In genomic region chr4:153222790-153223417, GRCh38 we compare ENCODE assay signal across 8 cellular contexts. TPM values are rescaled to one million over a fixed set of nuclear protein-coding genes. Genes with fewer than 3 reads are reported as not detected.
A peak's percentile ranks its signal among the peaks of the same experiment; 100 is the strongest.
DNase-seq lines count a peak whose midpoint lies in the region; ATAC-seq and TF ChIP-seq lines count a peak whose summit lies in the region.

No MANE protein-coding gene starts in this region.

- H3K4me1 ChIP-seq in iPS-18a (ENCODE audit: control insufficient read depth, low read depth, low read length): peaks cover 9% of the 10 kb centered on the region
- H3K4me1 ChIP-seq in gastrocnemius medialis: peaks cover 8 to 12% of the 10 kb centered on the region in 2 donors

- peaks cover 24% of the 10 kb centered on the region for H3K4me1 Mint-ChIP-seq in MCF 10A (ENCODE audit: insufficient read depth, unreplicated experiment)

- DNase-seq in AG08396 (ENCODE audit: low spot score) (peak; percentile 76), SK-N-MC (ENCODE audit: low read depth, low spot score) (no peak), MCF 10A (ENCODE audit: unreplicated experiment) (peak; percentile 46), gastrocnemius medialis (peak; percentile 28 to 70), NCI-H446 treated with DMSO at 0.1 percent for 48 hours (lab: John Stamatoyannopoulos, UW) (no peak)

- TSS peak; percentile 44 for BruUV-seq in MCF 10A (replicated peaks; lab: Mats Ljungman, UMichigan)

- TF ChIP-seq CTCF in MCF 10A (IDR thresholded peaks at IDR 0.05; ENCODE audit: unreplicated experiment): no peak
- no peak for TF ChIP-seq CTCF in gastrocnemius medialis (IDR thresholded peaks at IDR 0.05 in 4 of 5, conservative IDR thresholded peaks at IDR 0.05 in 1 of 5)

- H3K27me3 ChIP-seq in iPS-18a (ENCODE audit: control insufficient read depth, insufficient read depth, low read length): peaks cover 25% of the 10 kb centered on the region
- H3K27me3 ChIP-seq in gastrocnemius medialis: no peaks in the 10 kb centered on the region

- intact Hi-C loops in MCF 10A (cut with micrococcal nuclease): loop anchor here (2.0 to 5.0 kb wide), 3 partner anchors 70 to 94 kb away; no protein-coding TSS in a partner anchor
- intact Hi-C loops in gastrocnemius medialis (cut with DNase I; ENCODE audit: low total_unique reads): loop anchor here (2.0 to 10.0 kb wide), 4 partner anchors 26 to 871 kb away; partner anchors contain the start of gene TMEM131L

- H3K9me3 Mint-ChIP-seq in MCF 10A (ENCODE audit: unreplicated experiment): no peaks in the 10 kb centered on the region

- peak overlapping the region; percentile 87 for H3K4me3 Mint-ChIP-seq in MCF 10A (ENCODE audit: unreplicated experiment)

- H3K27ac Mint-ChIP-seq in MCF 10A (ENCODE audit: low read depth, unreplicated experiment): peak overlapping the region; percentile 85

- H3K9ac ChIP-seq in SK-N-MC (ENCODE audit: insufficient read length): peak overlapping the region; percentile 84
- peak overlapping the region; percentile 51 for H3K9ac ChIP-seq in iPS-18a (ENCODE audit: low read length)

- no peak for TF ChIP-seq POLR2A in gastrocnemius medialis (IDR thresholded peaks at IDR 0.05)

- in situ Hi-C loops in gastrocnemius medialis (cut with MboI; ENCODE audit: low sequenced_read_pairs in 4 of 4): loop anchor here in 1 of 4 donors (25.0 kb wide), 1 partner anchor 89 kb away; no protein-coding TSS in a partner anchor

- H3K36me3 ChIP-seq in SK-N-MC (ENCODE audit: insufficient read depth, low read length) (peaks cover 18% of the 10 kb centered on the region), iPS-18a (ENCODE audit: control insufficient read depth, low read depth, low read length) (peaks cover 5% of the 10 kb centered on the region), gastrocnemius medialis (no peaks in the 10 kb centered on the region)

- CTCF ChIA-PET in MCF 10A (lab: Yijun Ruan, JAX): interaction anchor here (0.6 to 1.3 kb wide), 7 partner anchors 11 to 351 kb away, joined by 3 to 4 read pairs (median 3); no protein-coding TSS in a partner anchor

- ATAC-seq in GM19035 (IDR thresholded peaks at IDR 0.05; ENCODE audit: unreplicated experiment): peak; percentile 67
- ATAC-seq in HG03135 (IDR thresholded peaks at IDR 0.05; ENCODE audit: unreplicated experiment): peak; percentile 60
- peak; percentile 74 to 81 for ATAC-seq in gastrocnemius medialis

- H3K36me3 Mint-ChIP-seq in MCF 10A (ENCODE audit: insufficient read depth, unreplicated experiment): no peaks in the 10 kb centered on the region

- POLR2A ChIA-PET in MCF 10A (lab: Yijun Ruan, JAX): interaction anchor here (0.5 to 2.5 kb wide), 21 partner anchors 8 to 686 kb away, joined by 3 to 23 read pairs (median 3); partner anchors contain the start of gene TRIM2

- no peaks in the 10 kb centered on the region for H3K27me3 Mint-ChIP-seq in MCF 10A (ENCODE audit: insufficient read depth, unreplicated experiment)

- H3K27ac ChIP-seq in SK-N-MC: peak overlapping the region; percentile 83
- H3K27ac ChIP-seq in iPS-18a (ENCODE audit: low read length): no peak overlapping the region
- peak overlapping the region; percentile 85 to 90 (median 86) for H3K27ac ChIP-seq in gastrocnemius medialis

- H3K9me3 ChIP-seq in SK-N-MC (ENCODE audit: low read depth, low read length) (peaks cover 4% of the 10 kb centered on the region; the same call in 1 of the 2 replicates), iPS-18a (ENCODE audit: control insufficient read depth, low read depth, low read length) (no peaks in the 10 kb centered on the region), gastrocnemius medialis (no peaks in the 10 kb centered on the region)

- peak overlapping the region; percentile 92 for H3K4me3 ChIP-seq in SK-N-MC
- peak overlapping the region; percentile 78 for H3K4me3 ChIP-seq in iPS-18a (ENCODE audit: low read length)
- H3K4me3 ChIP-seq in gastrocnemius medialis: peak overlapping the region; percentile 65 to 79 (median 74)

RNA-seq across cellular contexts. Expression of gene TRIM2, which starts 18.7 kb away (rescaled TPM):
- total RNA-seq in MCF 10A (2022) (33.0 and 37.2 TPM in 2 replicates), gastrocnemius medialis (1 to 10 TPM; 2.6 to 7.2 (median 3.8) TPM)

Comparison
In these comparisons a context has a peak if more than half of its experiments do, and no peak if none do; other contexts are left out.
1. DNase-seq: peak in AG08396 (single experiment), MCF 10A (single experiment) and gastrocnemius medialis (2 of 2); none in SK-N-MC (single experiment) and NCI-H446 treated with DMSO at 0.1 percent for 48 hours (single experiment).
2. Peak in every context shown above with its lines, with median percentiles within 50 percentile points of each other: ATAC-seq and H3K4me3 ChIP-seq.